Comparison of ENCODE assay signal across 1 cellular context in the genomic region with DNA sequence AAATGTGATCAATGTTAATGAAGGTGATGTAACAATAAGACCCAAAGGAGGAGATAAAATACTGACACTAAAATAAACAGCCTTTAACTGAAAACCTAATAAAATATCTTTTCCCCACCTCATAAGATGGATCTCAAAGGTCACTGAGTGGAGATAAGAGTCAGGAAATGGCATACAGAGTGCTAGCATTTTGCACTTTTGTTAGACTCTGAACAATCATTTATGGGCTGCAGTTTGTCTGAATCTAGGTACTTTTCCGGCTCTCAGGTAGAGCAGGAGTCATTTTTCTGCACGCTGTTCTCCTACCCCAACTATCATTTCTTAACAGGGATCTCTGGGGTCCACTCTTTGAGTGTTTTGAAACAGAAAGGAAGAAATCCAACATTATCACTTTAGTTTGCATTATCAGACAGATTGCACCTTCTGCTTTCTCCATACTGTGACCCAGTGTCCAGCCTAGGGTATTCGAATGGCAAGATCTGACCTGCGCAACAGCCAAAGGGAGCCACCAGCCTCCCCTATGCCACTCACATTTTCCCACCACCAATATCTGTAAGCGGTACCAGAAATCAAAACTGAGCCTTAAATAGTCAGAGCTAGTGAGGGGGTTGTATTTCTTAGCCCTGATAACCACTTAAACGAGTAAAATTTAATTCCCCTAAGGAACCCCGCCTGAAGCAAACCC.
TF ChIP-seq lines count a peak whose summit lies in the region.

No MANE protein-coding gene starts in this region.

TF ChIP-seq in HEK293T, 16 proteins besides CTCF, POLR2A, EP300 and RAD21 (continued from another document):
- TF ChIP-seq TARDBP (IDR thresholded peaks at IDR 0.05) = no peak
- TF ChIP-seq ARNT (IDR thresholded peaks at IDR 0.05) = no peak
